In the genomic region with DNA sequence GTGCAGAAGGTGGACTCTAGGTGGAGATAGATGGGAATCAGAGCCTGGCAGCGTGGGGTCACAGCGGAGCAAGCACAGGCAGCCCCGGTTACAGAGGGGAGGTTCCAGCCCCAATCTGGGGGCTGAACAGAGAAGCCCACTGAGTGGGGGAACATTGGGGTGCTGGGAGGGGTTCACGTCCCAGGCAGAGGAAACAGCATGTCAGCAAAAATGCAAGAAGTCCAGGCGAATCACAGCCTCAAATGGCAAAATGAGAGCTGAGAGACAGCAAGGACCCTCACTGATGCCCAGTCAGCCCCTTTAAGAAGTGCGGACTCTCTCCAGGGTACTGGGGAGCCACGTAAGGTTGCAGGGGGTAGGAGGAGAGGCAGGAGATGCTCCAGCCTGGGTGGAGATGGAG, we compare ENCODE assay signal across 7 cellular contexts.
"Had no signal": no experiment of that assay in that cellular context is flagged by ENCODE, and none has a peak within 500 bp of the region (broad histone marks: within the 10 kb centered on the region; RNA-seq: fewer than 3 reads in every experiment).

No MANE protein-coding gene starts in this region.

- H3K4me3 ChIP-seq: GM23338 had no signal

- H3K4me2 ChIP-seq: GM23338 had no signal

- DNase-seq: H9, HCEC 1CT, KG1 had no signal

- ATAC-seq: GM23338 had no signal

- H2AFZ ChIP-seq: GM23338 had no signal

- FAIRE-seq: H1, H54, HTR-8/SVneo had no signal
